In genomic region chr6:47182291-47182957, GRCh38 we compare ENCODE assay signal across 17 cellular contexts.
DNase-seq lines count a peak whose midpoint lies in the region; FAIRE-seq and TF ChIP-seq lines count a peak whose summit lies in the region.
"Had no signal": no experiment of that assay in that cellular context is flagged by ENCODE, and none has a peak within 500 bp of the region (broad histone marks: within the 10 kb centered on the region; RNA-seq: fewer than 3 reads in every experiment).

No MANE protein-coding gene starts in this region.

- H3K27me3 ChIP-seq in bronchial epithelial cell (ENCODE audit: control insufficient read depth, insufficient read depth, low read length) (no peaks in the 10 kb centered on the region), mesendoderm (ENCODE audit: insufficient read depth, low read length, poor library complexity) (no peaks in the 10 kb centered on the region), transverse colon (no peaks in the 10 kb centered on the region), sigmoid colon (no peaks in the 10 kb centered on the region)

- H3K4me1 ChIP-seq in mesendoderm (ENCODE audit: control insufficient read depth, low read depth, low read length), result peaks cover 6% of the 10 kb centered on the region
- H3K4me1 ChIP-seq in transverse colon, result peaks cover 0 to 10% (median 6%) of the 10 kb centered on the region in 4 donors
- H3K4me1 ChIP-seq in sigmoid colon, result peaks cover 0 to 15% (median 3%) of the 10 kb centered on the region in 4 donors

- H3K18ac ChIP-seq in mesendoderm (ENCODE audit: low read length), result no peak overlapping the region

- no peaks in the 10 kb centered on the region for H3K79me2 ChIP-seq in mesendoderm (ENCODE audit: control insufficient read depth, insufficient read depth, low read length)

- H3K4me3 ChIP-seq in bronchial epithelial cell (ENCODE audit: low read depth, low read length) (no peak overlapping the region), mesendoderm (ENCODE audit: low read length) (no peak overlapping the region), transverse colon (no peak overlapping the region), sigmoid colon (no peak overlapping the region)

- TF ChIP-seq EP300 in transverse colon (IDR thresholded peaks at IDR 0.05; ENCODE audit: low read depth) (no peak), sigmoid colon (IDR thresholded peaks at IDR 0.05) (no peak)

- H3K56ac ChIP-seq in mesendoderm (ENCODE audit: low read length), result peak overlapping the region; percentile 8

- H3K27ac ChIP-seq in mesendoderm (ENCODE audit: low read depth, low read length) (no peak overlapping the region), transverse colon (peak overlapping the region in 3 of 4 donors; percentile 34 to 59 (median 51)), sigmoid colon (no peak overlapping the region)
- H3K27ac ChIP-seq: KMS-11 had no signal

- H4K5ac ChIP-seq in mesendoderm (ENCODE audit: low read length), result no peak overlapping the region

- TF ChIP-seq POLR2A in transverse colon (IDR thresholded peaks at IDR 0.05), result no peak
- TF ChIP-seq POLR2A in sigmoid colon (IDR thresholded peaks at IDR 0.05), result no peak

- in situ Hi-C loops in transverse colon (cut with MboI; ENCODE audit: low pct_ligation_motif_present in 1 of 4, low pct_unique_long_range_greater_than_20kb in 1 of 4, low sequenced_read_pairs in 3 of 4), result no loop called here

- H2BK120ac ChIP-seq in mesendoderm (ENCODE audit: low read depth, low read length), result no peak overlapping the region

- TF ChIP-seq CTCF in bronchial epithelial cell (IDR thresholded peaks at IDR 0.05; ENCODE audit: insufficient read depth, low read length, severe bottlenecking) (no peak), transverse colon (IDR thresholded peaks at IDR 0.05) (no peak), sigmoid colon (IDR thresholded peaks at IDR 0.05) (no peak)

- FAIRE-seq in bronchial epithelial cell (lab: Jason Lieb, UNC), result no peak
- FAIRE-seq: H54 had no signal

- H3K36me3 ChIP-seq in bronchial epithelial cell (ENCODE audit: control insufficient read depth, insufficient read depth, low read length), result no peaks in the 10 kb centered on the region
- H3K36me3 ChIP-seq in mesendoderm (ENCODE audit: control insufficient read depth, insufficient read depth, low read length), result no peaks in the 10 kb centered on the region
- H3K36me3 ChIP-seq in transverse colon, result no peaks in the 10 kb centered on the region
- H3K36me3 ChIP-seq in sigmoid colon, result no peaks in the 10 kb centered on the region

- peak overlapping the region; percentile 92 for H2AK5ac ChIP-seq in mesendoderm (ENCODE audit: low read length)

- H2BK15ac ChIP-seq in mesendoderm (replicated peaks; ENCODE audit: low read depth), result no peak overlapping the region

- H3K23ac ChIP-seq in mesendoderm (ENCODE audit: low read length), result no peak overlapping the region

- H3K4ac ChIP-seq in mesendoderm (ENCODE audit: low read depth, low read length), result no peak overlapping the region

- H3K9me3 ChIP-seq in transverse colon (no peaks in the 10 kb centered on the region), sigmoid colon (no peaks in the 10 kb centered on the region)

- intact Hi-C loops in transverse colon (cut with DNase I; ENCODE audit: low total_unique reads) (no loop called here), sigmoid colon (cut with DNase I) (no loop called here)

- H2BK5ac ChIP-seq in mesendoderm (ENCODE audit: low read length), result no peak overlapping the region

- H3K79me1 ChIP-seq in mesendoderm (ENCODE audit: low read length), result no peaks in the 10 kb centered on the region

- DNase-seq in DMS53 (lab: John Stamatoyannopoulos, UW) (peak; percentile 71), bronchial epithelial cell (ENCODE audit: low read depth) (peak; percentile 68), mesendoderm (no peak), transverse colon (no peak), dermis blood vessel endothelial cell (no peak), NCI-H226 (no peak), sigmoid colon (no peak)
- DNase-seq: AML-193; CD4-positive, alpha-beta memory T cell; MM.1S; NCI-H1105; NCI-H1694 treated with DMSO at 0.1 percent for 48 hours; NCI-H2171 treated with DMSO at 0.1 percent for 48 hours; NCI-H510A; SHP77 treated with DMSO at 0.1 percent for 48 hours had no signal

- no CpG with 5 or more reads among the region's 6 CpGs for WGBS in mesendoderm (ENCODE audit: extremely low coverage, insufficient coverage, low lambda C conversion rate)
- 54 to 66% methylated on average over 4 to 6 of the region's 6 CpGs for WGBS in transverse colon (ENCODE audit: low coverage in 1 of 2), 2 donors
- WGBS in sigmoid colon, 2 donors, result 46 to 74% methylated on average over 6 of the region's 6 CpGs

- no peak overlapping the region for H3K9ac ChIP-seq in mesendoderm (ENCODE audit: low read length)
- H3K9ac ChIP-seq: KMS-11 had no signal

- H4K8ac ChIP-seq in mesendoderm (ENCODE audit: low read depth, low read length), result no peak overlapping the region

- H3K4me2 ChIP-seq in mesendoderm (ENCODE audit: low read length), result no peak overlapping the region
- H3K4me2 ChIP-seq: KMS-11 had no signal

Comparison
In these comparisons a context has a peak if more than half of its experiments do, and no peak if none do; other contexts are left out.
1. DNase-seq: peak in DMS53 (single experiment) and bronchial epithelial cell (single experiment); none in mesendoderm (single experiment), transverse colon (single experiment), dermis blood vessel endothelial cell (single experiment), NCI-H226 (single experiment) and sigmoid colon (single experiment).
2. H3K27ac ChIP-seq: peak in transverse colon (3 of 4); none in mesendoderm (single experiment) and sigmoid colon (0 of 4).